1 cellular context compared by ENCODE assay signal in genomic region chr19:993361-993830, GRCh38.
TF ChIP-seq lines count a peak whose summit lies in the region.

No MANE protein-coding gene starts in this region.

TF ChIP-seq in H1, 55 proteins besides CTCF, POLR2A, EP300 and RAD21:
- TF ChIP-seq POLR2AphosphoS5 (IDR thresholded peaks at IDR 0.05; ENCODE audit: low read depth, low read length) (no peak), YY1 (IDR thresholded peaks at IDR 0.05; ENCODE audit: low read depth, low read length) (no peak), TCF12 (IDR thresholded peaks at IDR 0.05; ENCODE audit: low read depth, low read length) (no peak), RBBP5 (IDR thresholded peaks at IDR 0.05; ENCODE audit: borderline replicate concordance, low read depth, low read length) (no peak), CHD1 (IDR thresholded peaks at IDR 0.05; ENCODE audit: low read depth, low read length) (no peak), MAX (IDR thresholded peaks at IDR 0.05) (no peak), BCL11A (IDR thresholded peaks at IDR 0.05; ENCODE audit: low read depth in 2 of 2, low read length in 2 of 2) (no peak), MAFK (IDR thresholded peaks at IDR 0.05; ENCODE audit: low read depth, low read length) (no peak), BACH1 (IDR thresholded peaks at IDR 0.05; ENCODE audit: low read length) (no peak), E2F6 (IDR thresholded peaks at IDR 0.05) (no peak), KDM1A (IDR thresholded peaks at IDR 0.05; ENCODE audit: borderline replicate concordance, low read length) (no peak), HDAC6 (IDR thresholded peaks at IDR 0.05; ENCODE audit: low read depth, low read length) (no peak), GABPA (IDR thresholded peaks at IDR 0.05; ENCODE audit: borderline replicate concordance, insufficient read depth, low read length) (no peak), RNF2 (IDR thresholded peaks at IDR 0.05; ENCODE audit: borderline replicate concordance, low read depth, low read length, missing control alignments, poor library complexity, severe bottlenecking) (no peak), NRF1 (IDR thresholded peaks at IDR 0.05; ENCODE audit: low read depth, low read length) (no peak), SP2 (IDR thresholded peaks at IDR 0.05; ENCODE audit: low read length) (no peak), POU5F1 (IDR thresholded peaks at IDR 0.05; ENCODE audit: low read depth, low read length) (no peak), SIX5 (IDR thresholded peaks at IDR 0.05; ENCODE audit: low read depth, low read length) (no peak), EGR1 (IDR thresholded peaks at IDR 0.05; ENCODE audit: borderline replicate concordance, low read depth, low read length) (no peak)
